Comparison of ENCODE assay signal across 9 cellular contexts in the genomic region with DNA sequence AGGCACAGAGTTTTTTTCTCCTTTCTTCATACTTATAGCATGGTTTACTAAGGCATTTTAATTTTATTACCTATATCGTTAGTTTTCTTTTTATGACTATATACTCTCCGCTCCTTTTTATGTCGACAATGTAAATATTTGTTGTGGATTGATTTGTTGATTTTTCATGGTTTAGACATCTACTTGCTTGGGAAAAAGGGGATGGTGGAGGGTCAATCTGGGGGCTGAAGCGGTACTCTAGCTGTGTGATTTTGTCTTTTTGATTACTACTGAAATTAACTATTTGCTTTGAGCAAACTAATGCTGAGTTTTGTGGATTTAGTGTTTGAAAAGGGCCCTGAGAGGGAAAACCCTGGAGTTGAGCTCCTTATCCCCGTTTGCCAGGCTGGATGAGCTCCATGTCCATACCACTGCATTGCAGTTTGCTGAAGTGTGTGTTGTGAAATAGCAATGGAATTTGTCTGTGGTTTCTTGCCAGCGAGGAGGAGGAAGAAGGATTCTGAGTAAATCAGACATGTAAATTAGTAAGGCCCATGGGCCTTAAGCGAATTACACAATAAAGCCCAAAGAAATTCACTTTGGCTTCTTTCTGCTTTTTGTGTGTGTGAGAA.
DNase-seq lines count a peak whose midpoint lies in the region; ATAC-seq and TF ChIP-seq lines count a peak whose summit lies in the region.
"Had no signal": no experiment of that assay in that cellular context is flagged by ENCODE, and none has a peak within 500 bp of the region (broad histone marks: within the 10 kb centered on the region; RNA-seq: fewer than 3 reads in every experiment).

No MANE protein-coding gene starts in this region.

- H3K27me3 ChIP-seq in adipocyte (replicated peaks; ENCODE audit: control insufficient read depth, insufficient read depth, low read length) (no peaks in the 10 kb centered on the region), kidney epithelial cell (ENCODE audit: control insufficient read depth, insufficient read depth, low read length) (no peaks in the 10 kb centered on the region)

- CTCF ChIA-PET in GM10248 (lab: Yijun Ruan, JAX): interaction anchor here (0.9 to 6.8 kb wide), 7 partner anchors 8 to 182 kb away, joined by 3 to 36 read pairs (median 3); no protein-coding TSS in a partner anchor

- TF ChIP-seq CTCF in kidney epithelial cell (IDR thresholded peaks at IDR 0.05; ENCODE audit: insufficient read depth, low read length, poor library complexity, severe bottlenecking) (no peak), GM10248 (IDR thresholded peaks at IDR 0.05; ENCODE audit: control extremely low read depth, extremely low read depth, low read depth, missing control alignments) (no peak)

- POLR2A ChIA-PET in GM10248 (lab: Yijun Ruan, JAX): no interaction called here

- intact Hi-C loops in Right ventricle myocardium inferior (cut with DNase I) (loop anchor here (10.0 kb wide), 2 partner anchors 1039 to 1599 kb away; no protein-coding TSS in a partner anchor), cardiac septum (cut with DNase I) (no loop called here)

- H3K36me3 ChIP-seq in adipocyte (ENCODE audit: control insufficient read depth, insufficient read depth, low read length, severe bottlenecking): no peaks in the 10 kb centered on the region
- no peaks in the 10 kb centered on the region for H3K36me3 ChIP-seq in kidney epithelial cell (ENCODE audit: control insufficient read depth, insufficient read depth, low read length)

- no peaks in the 10 kb centered on the region for H3K9me3 ChIP-seq in adipocyte (ENCODE audit: control insufficient read depth, low read length)

- ATAC-seq in Right ventricle myocardium inferior (peak; percentile 70), HG03025 (IDR thresholded peaks at IDR 0.05; ENCODE audit: low FRiP score, unreplicated experiment) (no peak)

- DNase-seq in Right ventricle myocardium inferior (ENCODE audit: missing footprints): no peak
- DNase-seq in cardiac septum (ENCODE audit: low spot score): no peak
- DNase-seq in adipocyte (ENCODE audit: low read depth): peak; percentile 96
- DNase-seq in kidney epithelial cell (ENCODE audit: low read depth): peak; percentile 82
- no peak for DNase-seq in effector CD4-positive, alpha-beta T cell
- DNase-seq in NCI-H128 (lab: John Stamatoyannopoulos, UW; ENCODE audit: unreplicated experiment): no peak
- no peak for DNase-seq in GM10248 (ENCODE audit: extremely low spot score)
- DNase-seq: COR-L47 had no signal

- H3K9ac ChIP-seq in adipocyte (ENCODE audit: low read length): peak overlapping the region; percentile 85

- peaks cover 86% of the 10 kb centered on the region for H3K4me1 ChIP-seq in adipocyte (ENCODE audit: control insufficient read depth, insufficient read depth, low read length)

- H3K4me3 ChIP-seq in adipocyte (ENCODE audit: low read length) (peak overlapping the region; percentile 67), kidney epithelial cell (ENCODE audit: low read depth, low read length) (no peak overlapping the region)

Comparison
In these comparisons a context has a peak if more than half of its experiments do, and no peak if none do; other contexts are left out.
1. DNase-seq: peak in adipocyte (single experiment) and kidney epithelial cell (single experiment); none in Right ventricle myocardium inferior (single experiment), cardiac septum (single experiment), effector CD4-positive, alpha-beta T cell (single experiment), NCI-H128 (single experiment) and GM10248 (single experiment).